10 cellular contexts compared by ENCODE assay signal in the genomic region with DNA sequence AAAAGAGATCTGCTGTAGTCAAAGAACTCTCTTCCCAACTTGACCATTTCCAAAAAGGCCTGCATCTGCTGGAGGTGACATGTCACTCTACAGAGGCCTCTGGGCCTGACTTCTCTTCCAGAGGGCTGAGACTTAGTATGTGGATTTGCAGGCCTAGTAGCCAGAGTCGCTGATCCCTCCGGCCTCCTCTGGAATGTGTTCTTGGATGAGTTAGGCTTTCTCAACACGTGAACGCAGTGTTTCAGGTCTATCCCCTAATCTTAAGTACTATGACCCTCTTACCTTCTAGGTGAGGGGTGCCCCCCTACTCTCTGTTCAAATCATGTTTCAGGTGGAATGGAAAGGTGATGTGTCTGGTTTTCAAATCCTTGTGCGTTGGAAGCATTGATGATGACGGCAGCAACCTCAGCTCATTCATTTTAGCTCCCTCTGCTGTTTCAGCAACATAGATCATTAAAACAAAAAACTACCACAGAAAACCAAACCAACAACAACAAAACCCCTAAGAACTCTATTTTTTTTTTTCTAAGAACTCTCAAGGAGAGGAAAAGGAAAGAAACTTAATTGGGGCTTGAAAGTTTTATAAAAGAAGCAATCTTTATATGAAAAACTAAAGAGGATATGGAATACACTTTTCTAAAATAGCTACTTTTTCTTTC. TPM values are rescaled to one million over a fixed set of nuclear protein-coding genes. Genes with fewer than 3 reads are reported as not detected.
DNase-seq lines count a peak whose midpoint lies in the region; TF ChIP-seq lines count a peak whose summit lies in the region.
"Had no signal": no experiment of that assay in that cellular context is flagged by ENCODE, and none has a peak within 500 bp of the region (broad histone marks: within the 10 kb centered on the region; RNA-seq: fewer than 3 reads in every experiment).

No MANE protein-coding gene starts in this region.

- no peaks in the 10 kb centered on the region for H3K27me3 ChIP-seq in GM23248 (replicated peaks; ENCODE audit: insufficient read depth)

- no peak overlapping the region for H3K27ac ChIP-seq in GM23248

- in situ Hi-C loops in GM23248 (cut with MboI) = loop anchor here (5.0 kb wide), 1 partner anchor 130 kb away; no protein-coding TSS in a partner anchor

- H3K4me3 ChIP-seq in GM23248 = no peak overlapping the region

- no peaks in the 10 kb centered on the region for H4K20me1 ChIP-seq in GM23248 (ENCODE audit: insufficient read depth)

- H3K79me2 ChIP-seq in GM23248 (ENCODE audit: insufficient read depth) = no peaks in the 10 kb centered on the region

- DNase-seq in AG09319 (ENCODE audit: extremely low read depth, low read depth) = no peak
- DNase-seq in GM23248 = peak; percentile 53
- DNase-seq in lung microvascular endothelial cell (ENCODE audit: low read depth in 2 of 2) = peak; percentile 11 to 42
- DNase-seq in central memory CD4-positive, alpha-beta T cell = no peak
- DNase-seq in putamen (ENCODE audit: low spot score) = no peak
- no peak for DNase-seq in NOMO-1 (lab: John Stamatoyannopoulos, UW; ENCODE audit: unreplicated experiment in 2 of 2)
- DNase-seq in NK-92 (lab: John Stamatoyannopoulos, UW; ENCODE audit: unreplicated experiment) = no peak
- DNase-seq: activated CD4-positive, alpha-beta memory T cell treated with anti-CD3 and anti-CD28 coated beads, Interleukin-2, amount 10 ng/mL, durations not matched to agents 7 days and 5 days; NCI-H510A had no signal

- H3K4me1 ChIP-seq in GM23248 (ENCODE audit: insufficient read depth) = no peaks in the 10 kb centered on the region

- peak overlapping the region; percentile 72 for H2AFZ ChIP-seq in GM23248

- H3K27ac Mint-ChIP-seq in brain = peak overlapping the region in 4 of 5 experiments; percentile 3 to 38 (median 30)
- H3K27ac Mint-ChIP-seq: activated CD4-positive, alpha-beta memory T cell treated with anti-CD3 and anti-CD28 coated beads, Interleukin-2, amount 10 ng/mL, durations not matched to agents 7 days and 5 days had no signal

- H3K27me3 Mint-ChIP-seq in brain = peaks cover 4% of the 10 kb centered on the region

- no peaks in the 10 kb centered on the region for H3K9me3 ChIP-seq in GM23248 (ENCODE audit: low read depth)

- peak; percentile 48 for TF ChIP-seq CTCF in AG09319 (IDR thresholded peaks at IDR 0.05; ENCODE audit: low read depth, low read length)
- TF ChIP-seq CTCF in brain (conservative IDR thresholded peaks at IDR 0.05) = peak; percentile 48 to 62

- WGBS in GM23248 (ENCODE audit: low coverage in 1 of 2, low lambda C conversion rate in 2 of 2, missing lambda C conversion rate in 2 of 2), 2 experiments = 43 to 52% methylated on average over 6 of the region's 6 CpGs

- H3K9ac ChIP-seq in GM23248 = no peak overlapping the region

- H3K36me3 Mint-ChIP-seq in brain = no peaks in the 10 kb centered on the region

- no peaks in the 10 kb centered on the region for H3K9me2 ChIP-seq in GM23248 (ENCODE audit: insufficient read depth)

- H3K36me3 ChIP-seq in GM23248 (ENCODE audit: low read depth) = no peaks in the 10 kb centered on the region

- H3K9me3 Mint-ChIP-seq in brain = peaks cover 0 to 7% (median 4%) of the 10 kb centered on the region in 5 experiments
- H3K9me3 Mint-ChIP-seq: activated CD4-positive, alpha-beta memory T cell treated with anti-CD3 and anti-CD28 coated beads, Interleukin-2, amount 10 ng/mL, durations not matched to agents 7 days and 5 days had no signal

- peaks cover 11% of the 10 kb centered on the region for H3K4me1 Mint-ChIP-seq in brain
- H3K4me1 Mint-ChIP-seq: activated CD4-positive, alpha-beta memory T cell treated with anti-CD3 and anti-CD28 coated beads, Interleukin-2, amount 10 ng/mL, durations not matched to agents 7 days and 5 days had no signal

- H3K4me2 ChIP-seq in GM23248 (ENCODE audit: unreplicated experiment) = no peak overlapping the region

- H3K4me3 Mint-ChIP-seq in brain = peak overlapping the region in 1 of 5 experiments; percentile 13
- H3K4me3 Mint-ChIP-seq: activated CD4-positive, alpha-beta memory T cell treated with anti-CD3 and anti-CD28 coated beads, Interleukin-2, amount 10 ng/mL, durations not matched to agents 7 days and 5 days had no signal

- H3F3A ChIP-seq in GM23248 (ENCODE audit: insufficient read depth) = no peaks in the 10 kb centered on the region

RNA-seq across cellular contexts. Expression of gene RWDD4, which starts 56.4 kb away (rescaled TPM):
- 31.0 and 41.6 TPM in 2 replicates for total RNA-seq in GM23248 (2014; rRNA removed; shearing (Covaris generic))
- polyA plus RNA-seq in GM23248 (2016; fragmentation: Nextera tagmentation; extraction: Ambion mirVana) (38.0 and 40.8 TPM in 2 replicates), brain (ENCODE audit: insufficient read depth, low read depth, low replicate concordance) (6.2 TPM)
- total RNA-seq in lung microvascular endothelial cell = 9.8 and 11.9 TPM in 2 replicates

RNA-seq across cellular contexts. Expression of gene TRAPPC11, which starts 56.5 kb away (rescaled TPM):
- 33.9 and 50.5 TPM in 2 replicates for total RNA-seq in GM23248 (2014; rRNA removed; shearing (Covaris generic))
- polyA plus RNA-seq in GM23248 (2016; fragmentation: Nextera tagmentation; extraction: Ambion mirVana) = 17.2 and 18.0 TPM in 2 replicates
- 7.0 TPM for polyA plus RNA-seq in brain (ENCODE audit: insufficient read depth, low read depth, low replicate concordance)
- 21.6 and 22.6 TPM in 2 replicates for total RNA-seq in lung microvascular endothelial cell

Comparison
In these comparisons a context has a peak if more than half of its experiments do, and no peak if none do; other contexts are left out.
1. DNase-seq: peak in GM23248 (single experiment) and lung microvascular endothelial cell (2 of 2); none in AG09319 (single experiment), central memory CD4-positive, alpha-beta T cell (single experiment), putamen (single experiment), NOMO-1 (0 of 2) and NK-92 (single experiment).